In the genomic region with DNA sequence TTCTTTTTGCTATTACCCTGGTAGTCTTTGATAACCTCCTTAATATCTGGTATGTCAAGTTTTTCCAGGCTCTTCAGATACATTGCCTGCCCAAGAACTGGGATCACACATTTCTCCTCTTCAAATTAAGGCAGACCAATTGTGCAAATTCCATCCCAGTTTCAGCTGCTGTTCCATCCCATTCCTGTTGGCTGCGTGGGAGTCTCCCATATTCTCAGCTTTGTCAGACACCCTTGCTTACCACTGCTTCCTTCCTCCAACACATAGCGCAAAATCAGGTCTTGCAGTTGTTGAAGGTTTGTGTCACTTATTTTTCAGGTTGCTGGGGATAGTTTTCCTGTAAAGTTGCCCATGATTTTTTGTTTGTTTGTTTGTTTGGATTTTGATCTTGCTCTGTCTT, we compare ENCODE assay signal across 1 cellular context.
TF ChIP-seq lines count a peak whose summit lies in the region.

No MANE protein-coding gene starts in this region.

TF ChIP-seq in WTC11, 78 proteins besides CTCF, POLR2A, EP300 and RAD21 (continued from another document):
- TF ChIP-seq, protein P1, sequence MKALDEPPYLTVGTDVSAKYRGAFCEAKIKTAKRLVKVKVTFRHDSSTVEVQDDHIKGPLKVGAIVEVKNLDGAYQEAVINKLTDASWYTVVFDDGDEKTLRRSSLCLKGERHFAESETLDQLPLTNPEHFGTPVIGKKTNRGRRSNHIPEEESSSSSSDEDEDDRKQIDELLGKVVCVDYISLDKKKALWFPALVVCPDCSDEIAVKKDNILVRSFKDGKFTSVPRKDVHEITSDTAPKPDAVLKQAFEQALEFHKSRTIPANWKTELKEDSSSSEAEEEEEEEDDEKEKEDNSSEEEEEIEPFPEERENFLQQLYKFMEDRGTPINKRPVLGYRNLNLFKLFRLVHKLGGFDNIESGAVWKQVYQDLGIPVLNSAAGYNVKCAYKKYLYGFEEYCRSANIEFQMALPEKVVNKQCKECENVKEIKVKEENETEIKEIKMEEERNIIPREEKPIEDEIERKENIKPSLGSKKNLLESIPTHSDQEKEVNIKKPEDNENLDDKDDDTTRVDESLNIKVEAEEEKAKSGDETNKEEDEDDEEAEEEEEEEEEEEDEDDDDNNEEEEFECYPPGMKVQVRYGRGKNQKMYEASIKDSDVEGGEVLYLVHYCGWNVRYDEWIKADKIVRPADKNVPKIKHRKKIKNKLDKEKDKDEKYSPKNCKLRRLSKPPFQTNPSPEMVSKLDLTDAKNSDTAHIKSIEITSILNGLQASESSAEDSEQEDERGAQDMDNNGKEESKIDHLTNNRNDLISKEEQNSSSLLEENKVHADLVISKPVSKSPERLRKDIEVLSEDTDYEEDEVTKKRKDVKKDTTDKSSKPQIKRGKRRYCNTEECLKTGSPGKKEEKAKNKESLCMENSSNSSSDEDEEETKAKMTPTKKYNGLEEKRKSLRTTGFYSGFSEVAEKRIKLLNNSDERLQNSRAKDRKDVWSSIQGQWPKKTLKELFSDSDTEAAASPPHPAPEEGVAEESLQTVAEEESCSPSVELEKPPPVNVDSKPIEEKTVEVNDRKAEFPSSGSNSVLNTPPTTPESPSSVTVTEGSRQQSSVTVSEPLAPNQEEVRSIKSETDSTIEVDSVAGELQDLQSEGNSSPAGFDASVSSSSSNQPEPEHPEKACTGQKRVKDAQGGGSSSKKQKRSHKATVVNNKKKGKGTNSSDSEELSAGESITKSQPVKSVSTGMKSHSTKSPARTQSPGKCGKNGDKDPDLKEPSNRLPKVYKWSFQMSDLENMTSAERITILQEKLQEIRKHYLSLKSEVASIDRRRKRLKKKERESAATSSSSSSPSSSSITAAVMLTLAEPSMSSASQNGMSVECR (CRISPR knock-in tag; IDR thresholded peaks at IDR 0.05; ENCODE audit: borderline replicate concordance): no peak
- TF ChIP-seq ZNF232 (CRISPR knock-in tag; IDR thresholded peaks at IDR 0.05): no peak
